9 cellular contexts compared by ENCODE assay signal in genomic region chr14:105399441-105399775, GRCh38. TPM values are rescaled to one million over a fixed set of nuclear protein-coding genes. Genes with fewer than 3 reads are reported as not detected.
A peak's percentile ranks its signal among the peaks of the same experiment; 100 is the strongest.
DNase-seq lines count a peak whose midpoint lies in the region; ATAC-seq and TF ChIP-seq lines count a peak whose summit lies in the region.
"Had no signal": no experiment of that assay in that cellular context is flagged by ENCODE, and none has a peak within 500 bp of the region (broad histone marks: within the 10 kb centered on the region; RNA-seq: fewer than 3 reads in every experiment).

No MANE protein-coding gene starts in this region.

- H3K36me3 ChIP-seq in mesendoderm (ENCODE audit: control insufficient read depth, insufficient read depth, low read length), result no peaks in the 10 kb centered on the region

- H2BK15ac ChIP-seq in mesendoderm (replicated peaks; ENCODE audit: low read depth), result no peak overlapping the region

- peaks cover 26% of the 10 kb centered on the region for H3K36me3 Mint-ChIP-seq in MCF 10A (ENCODE audit: insufficient read depth, unreplicated experiment)

- intact Hi-C loops in Right ventricle myocardium inferior (cut with DNase I), result loop anchor here (2.0 kb wide), 1 partner anchor 15 kb away; no protein-coding TSS in a partner anchor
- intact Hi-C loops in cardiac septum (cut with DNase I), result loop anchor here (2.0 kb wide), 1 partner anchor 49 kb away; no protein-coding TSS in a partner anchor
- intact Hi-C loops in MCF 10A (cut with micrococcal nuclease), result no loop called here

- H3K9me3 Mint-ChIP-seq in MCF 10A (ENCODE audit: unreplicated experiment), result peaks cover 8% of the 10 kb centered on the region

- no peak overlapping the region for H2BK120ac ChIP-seq in mesendoderm (ENCODE audit: low read depth, low read length)

- H3K56ac ChIP-seq in mesendoderm (ENCODE audit: low read length), result no peak overlapping the region

- no peak overlapping the region for H3K18ac ChIP-seq in mesendoderm (ENCODE audit: low read length)

- CTCF ChIA-PET in MCF 10A (lab: Yijun Ruan, JAX), result interaction anchor here (1.1 to 1.5 kb wide), 2 partner anchors 82 to 90 kb away, joined by 3 to 10 read pairs; no protein-coding TSS in a partner anchor

- no peak for TF ChIP-seq CTCF in MCF 10A (IDR thresholded peaks at IDR 0.05; ENCODE audit: unreplicated experiment)

- H3K27ac Mint-ChIP-seq in MCF 10A (ENCODE audit: low read depth, unreplicated experiment), result no peak overlapping the region

- H3K4me3 Mint-ChIP-seq in MCF 10A (ENCODE audit: unreplicated experiment), result peak overlapping the region; percentile 72

- no peaks in the 10 kb centered on the region for H3K27me3 Mint-ChIP-seq in MCF 10A (ENCODE audit: insufficient read depth, unreplicated experiment)

- no peak overlapping the region for H3K4ac ChIP-seq in mesendoderm (ENCODE audit: low read depth, low read length)

- ATAC-seq in Right ventricle myocardium inferior (peak; percentile 15), GM21528 (IDR thresholded peaks at IDR 0.05; ENCODE audit: low FRiP score, unreplicated experiment) (no peak)

- H4K5ac ChIP-seq in mesendoderm (ENCODE audit: low read length), result no peak overlapping the region

- H2AK5ac ChIP-seq in mesendoderm (ENCODE audit: low read length), result no peak overlapping the region

- peak overlapping the region; percentile 58 for H4K8ac ChIP-seq in mesendoderm (ENCODE audit: low read depth, low read length)

- H3K4me3 ChIP-seq in mesendoderm (ENCODE audit: low read length), result no peak overlapping the region

- H3K79me2 ChIP-seq in mesendoderm (ENCODE audit: control insufficient read depth, insufficient read depth, low read length), result no peaks in the 10 kb centered on the region

- no CpG with 5 or more reads among the region's 9 CpGs for WGBS in mesendoderm (ENCODE audit: extremely low coverage, insufficient coverage, low lambda C conversion rate)

- no peaks in the 10 kb centered on the region for H3K27me3 ChIP-seq in mesendoderm (ENCODE audit: insufficient read depth, low read length, poor library complexity)

- no peaks in the 10 kb centered on the region for H3K4me1 Mint-ChIP-seq in MCF 10A (ENCODE audit: insufficient read depth, unreplicated experiment)

- no peak overlapping the region for H3K23ac ChIP-seq in mesendoderm (ENCODE audit: low read length)

- no peak overlapping the region for H3K27ac ChIP-seq in mesendoderm (ENCODE audit: low read depth, low read length)

- H3K4me2 ChIP-seq in mesendoderm (ENCODE audit: low read length), result no peak overlapping the region

- no peak overlapping the region for H2BK5ac ChIP-seq in mesendoderm (ENCODE audit: low read length)

- H3K9ac ChIP-seq in mesendoderm (ENCODE audit: low read length), result no peak overlapping the region

- BruUV-seq in MCF 10A (replicated peaks; lab: Mats Ljungman, UMichigan), result TSS peak; percentile 46

- POLR2A ChIA-PET in MCF 10A (lab: Yijun Ruan, JAX), result no interaction called here

- H3K79me1 ChIP-seq in mesendoderm (ENCODE audit: low read length), result no peaks in the 10 kb centered on the region

- DNase-seq in Right ventricle myocardium inferior (ENCODE audit: missing footprints) (peak; percentile 53), cardiac septum (ENCODE audit: low spot score) (no peak), MCF 10A (ENCODE audit: unreplicated experiment) (no peak), mesendoderm (no peak), pons (ENCODE audit: low spot score) (no peak), kidney glomerular epithelial cell (lab: John Stamatoyannopoulos, UW) (no peak), dedifferentiated amniotic fluid mesenchymal stem cell (ENCODE audit: extremely low spot score) (no peak)
- DNase-seq: nucleus accumbens had no signal

- no peaks in the 10 kb centered on the region for H3K4me1 ChIP-seq in mesendoderm (ENCODE audit: control insufficient read depth, low read depth, low read length)

RNA-seq across cellular contexts. Expression of gene TEX22, which starts 1.1 kb away (rescaled TPM):
- total RNA-seq in Right ventricle myocardium inferior (2.4 TPM), cardiac septum (0.46 TPM), MCF 10A (2022) (4.1 and 6.2 TPM in 2 replicates)
- polyA plus RNA-seq in mesendoderm (2013, experiment 1 of 2), result 0.04 TPM
- 0.04 TPM for polyA plus RNA-seq in mesendoderm (2013, experiment 2 of 2)

RNA-seq across cellular contexts. Expression of gene MTA1, which starts 20.2 kb away (rescaled TPM):
- total RNA-seq in Right ventricle myocardium inferior (192 TPM), cardiac septum (140 TPM), MCF 10A (2022) (154 and 166 TPM in 2 replicates)
- polyA plus RNA-seq in mesendoderm (2013, experiment 1 of 2), result 125 TPM
- 136 TPM for polyA plus RNA-seq in mesendoderm (2013, experiment 2 of 2)
